Comparison of ENCODE assay signal across 19 cellular contexts in genomic region chr7:98265841-98266271, GRCh38. TPM values are rescaled to one million over a fixed set of nuclear protein-coding genes. Genes with fewer than 3 reads are reported as not detected.
A peak's percentile ranks its signal among the peaks of the same experiment; 100 is the strongest.
DNase-seq lines count a peak whose midpoint lies in the region; ATAC-seq, FAIRE-seq and TF ChIP-seq lines count a peak whose summit lies in the region.
"Had no signal": no experiment of that assay in that cellular context is flagged by ENCODE, and none has a peak within 500 bp of the region (broad histone marks: within the 10 kb centered on the region; RNA-seq: fewer than 3 reads in every experiment).

No MANE protein-coding gene starts in this region.

- H3K79me2 ChIP-seq in HCT116 (ENCODE audit: insufficient read depth, low read length) (no peaks in the 10 kb centered on the region), astrocyte (ENCODE audit: insufficient read depth, low read length) (no peaks in the 10 kb centered on the region)
- H3K79me2 ChIP-seq: parathyroid adenoma had no signal

- no peak overlapping the region for H2AFZ ChIP-seq in HCT116 (ENCODE audit: low read depth, low read length, poor library complexity, severe bottlenecking)
- no peak overlapping the region for H2AFZ ChIP-seq in astrocyte (ENCODE audit: low read depth, low read length)
- H2AFZ ChIP-seq: parathyroid adenoma had no signal

- RAD21 ChIA-PET in HCT116 (lab: Charles Lee; ENCODE audit: low non-redundant PET in 1 of 2, low total read pairs in 2 of 2, uncharacterized antibody in 2 of 2, unreplicated experiment in 2 of 2), result no interaction called here

- no peak for TF ChIP-seq POLR2A in HCT116 (IDR thresholded peaks at IDR 0.05; ENCODE audit: borderline replicate concordance, extremely low read depth, insufficient read depth, insufficient read length)

- no peak for TF ChIP-seq RAD21 in HCT116 (IDR thresholded peaks at IDR 0.05; ENCODE audit: low read depth)

- no peaks in the 10 kb centered on the region for H3K36me3 Mint-ChIP-seq in astrocyte (ENCODE audit: low read depth, unreplicated experiment)

- H3K27ac ChIP-seq in HCT116 (ENCODE audit: low read depth, low read length) (peak overlapping the region; percentile 52), astrocyte (ENCODE audit: low read depth, low read length) (peak overlapping the region; percentile 48), mesodermal cell (ENCODE audit: low read depth, low read length, severe bottlenecking) (peak overlapping the region; percentile 82)
- H3K27ac ChIP-seq: parathyroid adenoma, upper lobe of left lung had no signal

- no peaks in the 10 kb centered on the region for H3K9me2 ChIP-seq in HCT116 (ENCODE audit: insufficient read depth)

- H3K36me3 ChIP-seq in HCT116 (ENCODE audit: control insufficient read depth in 1 of 2, insufficient read depth in 2 of 2, low read length in 2 of 2) (no peaks in the 10 kb centered on the region), astrocyte (ENCODE audit: insufficient read depth, low read length) (no peaks in the 10 kb centered on the region), mesodermal cell (ENCODE audit: control insufficient read depth, insufficient read depth, low read length) (peaks cover 11% of the 10 kb centered on the region)

- TF ChIP-seq CTCF in HCT116 (IDR thresholded peaks at IDR 0.05 in 2 of 3, conservative IDR thresholded peaks at IDR 0.05 in 1 of 3; ENCODE audit: borderline replicate concordance in 1 of 3, insufficient read depth in 1 of 3, low read depth in 2 of 3, low read length in 2 of 3), result no peak
- TF ChIP-seq CTCF in astrocyte (IDR thresholded peaks at IDR 0.05; ENCODE audit: insufficient read depth, low read depth, low read length), result no peak

- ATAC-seq in HCT116, result peak; percentile 65
- no peak for ATAC-seq in GM21529 (IDR thresholded peaks at IDR 0.05; ENCODE audit: unreplicated experiment)
- ATAC-seq: PC-3 had no signal

- H4K20me1 ChIP-seq in HCT116 (ENCODE audit: insufficient read depth), result no peaks in the 10 kb centered on the region
- H4K20me1 ChIP-seq in astrocyte (ENCODE audit: insufficient read depth, low read length), result no peaks in the 10 kb centered on the region

- H3K4me1 ChIP-seq in HCT116 (ENCODE audit: control insufficient read depth in 1 of 2, insufficient read depth in 2 of 2, low read length in 2 of 2) (peaks cover 6 to 11% of the 10 kb centered on the region in 2 experiments), astrocyte (ENCODE audit: insufficient read depth, low read length) (peaks cover 6% of the 10 kb centered on the region), mesodermal cell (ENCODE audit: control insufficient read depth, insufficient read depth, low read length, poor library complexity, severe bottlenecking) (peaks cover 6% of the 10 kb centered on the region)
- H3K4me1 ChIP-seq: parathyroid adenoma, upper lobe of left lung had no signal

- no peaks in the 10 kb centered on the region for H3K27me3 Mint-ChIP-seq in astrocyte (ENCODE audit: low read depth, unreplicated experiment)
- H3K27me3 Mint-ChIP-seq: B cell had no signal

- H3K9ac ChIP-seq in HCT116 (ENCODE audit: low read length) (no peak overlapping the region), astrocyte (ENCODE audit: low read length) (peak overlapping the region; percentile 9)
- H3K9ac ChIP-seq: parathyroid adenoma had no signal

- H3K9me3 ChIP-seq in HCT116 (ENCODE audit: control insufficient read depth in 1 of 2, insufficient read depth in 1 of 2, low read depth in 1 of 2, low read length in 2 of 2) (no peaks in the 10 kb centered on the region), astrocyte (ENCODE audit: insufficient read depth, low read depth, low read length) (peaks cover 3% of the 10 kb centered on the region), mesodermal cell (ENCODE audit: control insufficient read depth, low read length) (no peaks in the 10 kb centered on the region)
- H3K9me3 ChIP-seq: upper lobe of left lung had no signal

- H3K4me3 ChIP-seq in HCT116 (replicated peaks in 1 of 2; ENCODE audit: low read depth in 1 of 2, low read length in 2 of 2) (no peak overlapping the region), astrocyte (ENCODE audit: insufficient read depth, low read depth, low read length) (no peak overlapping the region), mesodermal cell (ENCODE audit: extremely low read depth, insufficient read depth, low read length, poor library complexity, severe bottlenecking) (no peak overlapping the region)
- H3K4me3 ChIP-seq: upper lobe of left lung had no signal

- in situ Hi-C loops in ACHN (cut with HindIII; ENCODE audit: low pct_ligation_motif_present, low pct_unique_long_range_greater_than_20kb, low sequenced_read_pairs), result no loop called here

- H3K4me1 Mint-ChIP-seq in astrocyte (ENCODE audit: low read depth, unreplicated experiment), result peaks cover 6% of the 10 kb centered on the region
- H3K4me1 Mint-ChIP-seq: B cell had no signal

- no peak overlapping the region for H3K4me3 Mint-ChIP-seq in astrocyte (ENCODE audit: unreplicated experiment)
- H3K4me3 Mint-ChIP-seq: B cell; T-helper 2 cell treated with Interferon-gamma antibody and Interleukin-4, amounts not matched to agents 5 μg/mL and 100 μg/mL, for 36 hours had no signal

- whole genome bisulfite sequencing in mesodermal cell (ENCODE audit: insufficient coverage in 2 of 2), 2 experiments, result 70 to 81% methylated on average over 2 to 4 of the region's 5 CpGs

- H3K27me3 ChIP-seq in HCT116 (ENCODE audit: insufficient read depth, low read length) (no peaks in the 10 kb centered on the region), astrocyte (ENCODE audit: insufficient read depth, low read length) (no peaks in the 10 kb centered on the region)
- H3K27me3 ChIP-seq: upper lobe of left lung had no signal

- peak; percentile 58 for DNase-seq in ACHN
- DNase-seq in HCT116 (ENCODE audit: low read depth, low spot score), result no peak
- DNase-seq in astrocyte (ENCODE audit: low read depth), result peak; percentile 52
- DNase-seq in ecto neural progenitor cell (ENCODE audit: low spot score), result no peak
- no peak for DNase-seq in DMS153 treated with DMSO at 0.1 percent for 48 hours (lab: John Stamatoyannopoulos, UW; ENCODE audit: unreplicated experiment)
- no peak for DNase-seq in superior temporal gyrus (ENCODE audit: extremely low spot score)
- DNase-seq: activated CD4-positive, alpha-beta T cell treated with anti-CD3 and anti-CD28 coated beads, Interleukin-2, amount 50 U/mL, for 48 hours; activated gamma-delta T cell; central memory CD4-positive, alpha-beta T cell; head of caudate nucleus; NCI-H1105 treated with DMSO at 0.1 percent for 48 hours; PC-3; upper lobe of left lung had no signal

- peak overlapping the region; percentile 92 for H3K27ac Mint-ChIP-seq in astrocyte (ENCODE audit: unreplicated experiment)
- H3K27ac Mint-ChIP-seq: B cell; T-helper 2 cell treated with Interferon-gamma antibody and Interleukin-4, amounts not matched to agents 5 μg/mL and 100 μg/mL, for 36 hours had no signal

- peaks cover 1% of the 10 kb centered on the region for H3K9me3 Mint-ChIP-seq in astrocyte (ENCODE audit: unreplicated experiment)
- H3K9me3 Mint-ChIP-seq: T-helper 2 cell treated with Interferon-gamma antibody and Interleukin-4, amounts not matched to agents 5 μg/mL and 100 μg/mL, for 36 hours had no signal

- CTCF ChIA-PET in HCT116 (lab: Charles Lee), result no interaction called here

- intact Hi-C loops in HCT116 (cut with micrococcal nuclease), result no loop called here

- POLR2A ChIA-PET in HCT116 (lab: Charles Lee), result no interaction called here

- no TSS peak for BruUV-seq in HCT116 (replicated peaks; lab: Mats Ljungman, UMichigan)

- H3K4me2 ChIP-seq in HCT116 (ENCODE audit: low read length) (peak overlapping the region; percentile 59), astrocyte (ENCODE audit: low read length) (peak overlapping the region; percentile 56)

- FAIRE-seq in astrocyte (lab: Jason Lieb, UNC), result no peak

TF ChIP-seq in HCT116, 20 proteins besides CTCF, POLR2A, EP300 and RAD21:
- TF ChIP-seq POLR2AphosphoS5 (IDR thresholded peaks at IDR 0.05; ENCODE audit: low read depth, low read length), result no peak
- TF ChIP-seq TCF7L2 (IDR thresholded peaks at IDR 0.05; ENCODE audit: borderline replicate concordance, extremely low read depth, insufficient read depth, insufficient read length), result no peak
- TF ChIP-seq SIN3A (IDR thresholded peaks at IDR 0.05; ENCODE audit: low read depth), result no peak
- no peak for TF ChIP-seq MAX (IDR thresholded peaks at IDR 0.05)

RNA-seq across cellular contexts. Expression of gene TECPR1, which starts 13.8 kb away (rescaled TPM):
- total RNA-seq in HCT116 (2021; ENCODE audit: unreplicated experiment) (19.9 TPM), astrocyte (23.9 and 30.4 TPM in 2 replicates)
- polyA plus RNA-seq in HCT116 (2012), result 7.6 and 9.6 TPM in 2 replicates
- 24.3 TPM for polyA plus RNA-seq in mesodermal cell (2013, experiment 1 of 2)
- polyA plus RNA-seq in mesodermal cell (2013, experiment 2 of 2), result 19.2 TPM

RNA-seq across cellular contexts. Expression of gene BRI3, which starts 15.6 kb away (rescaled TPM):
- 102 TPM for total RNA-seq in HCT116 (2021; ENCODE audit: unreplicated experiment)
- 92.5 and 93.5 TPM in 2 replicates for polyA plus RNA-seq in HCT116 (2012)
- 182 and 195 TPM in 2 replicates for total RNA-seq in astrocyte
- 172 TPM for polyA plus RNA-seq in mesodermal cell (2013, experiment 1 of 2)
- 147 TPM for polyA plus RNA-seq in mesodermal cell (2013, experiment 2 of 2)

RNA-seq across cellular contexts. Expression of gene BHLHA15, which starts 54.6 kb away (rescaled TPM):
- total RNA-seq in HCT116 (2021; ENCODE audit: unreplicated experiment) (5.2 TPM), astrocyte (0.57 and 1.2 TPM in 2 replicates)
- 5.0 and 6.2 TPM in 2 replicates for polyA plus RNA-seq in HCT116 (2012)
- not detected for polyA plus RNA-seq in mesodermal cell (2013, experiment 1 of 2)
- not detected for polyA plus RNA-seq in mesodermal cell (2013, experiment 2 of 2)
- total RNA-seq: Daoy had no signal

Comparison
In these comparisons a context has a peak if more than half of its experiments do, and no peak if none do; other contexts are left out.
1. DNase-seq: peak in ACHN (single experiment) and astrocyte (single experiment); none in HCT116 (single experiment), ecto neural progenitor cell (single experiment), DMS153 treated with DMSO at 0.1 percent for 48 hours (single experiment) and superior temporal gyrus (single experiment).
2. Peak in every context shown above with its lines, with median percentiles within 50 percentile points of each other: H3K27ac ChIP-seq.